Comparison of ENCODE assay signal across 16 cellular contexts in the genomic region with DNA sequence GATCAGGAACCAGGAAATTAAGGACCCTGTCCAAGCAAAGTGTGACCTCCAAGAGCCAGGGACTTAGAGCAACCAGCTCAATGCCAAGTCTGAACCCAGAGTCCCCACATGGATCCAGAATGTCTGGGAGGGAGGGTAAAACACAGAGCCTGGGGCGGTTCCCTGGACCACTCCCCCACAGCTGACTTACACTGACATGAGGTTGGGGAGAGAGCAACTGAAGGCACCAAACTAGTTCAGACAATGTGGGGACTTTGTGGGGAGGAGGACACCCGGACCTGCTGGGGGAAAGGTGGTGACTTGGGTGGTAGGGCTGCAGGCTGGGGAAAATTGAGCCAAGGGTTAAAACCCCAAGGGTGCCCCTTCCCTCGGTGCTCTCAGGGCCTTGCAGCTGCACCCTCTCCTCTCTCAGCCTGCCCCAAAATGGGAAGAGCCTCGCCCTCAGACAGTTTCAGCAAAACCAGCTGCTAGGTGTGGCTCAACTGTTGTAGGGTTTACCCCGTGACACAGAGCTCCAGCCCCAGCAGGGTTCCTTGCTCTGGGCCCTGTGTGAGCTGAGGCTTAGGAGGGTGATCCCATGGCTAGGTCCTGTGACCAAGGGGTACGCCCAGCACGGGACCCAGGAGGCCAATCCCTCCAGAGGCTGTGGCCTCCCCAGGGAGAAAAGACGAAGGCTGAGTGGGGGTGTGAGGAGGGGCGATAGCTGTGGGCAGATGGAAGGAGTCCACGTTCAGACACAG. TPM values are rescaled to one million over a fixed set of nuclear protein-coding genes. Genes with fewer than 3 reads are reported as not detected.
DNase-seq lines count a peak whose midpoint lies in the region; ATAC-seq, FAIRE-seq and TF ChIP-seq lines count a peak whose summit lies in the region.
"Had no signal": no experiment of that assay in that cellular context is flagged by ENCODE, and none has a peak within 500 bp of the region (broad histone marks: within the 10 kb centered on the region; RNA-seq: fewer than 3 reads in every experiment).

No MANE protein-coding gene starts in this region.

- dilution Hi-C loops in keratinocyte (cut with MboI; ENCODE audit: extremely low pct_ligation_motif_present, low sequenced_read_pairs), result no loop called here

- TF ChIP-seq EP300 in suprapubic skin (IDR thresholded peaks at IDR 0.05), result no peak

- 46% methylated on average over 9 of the region's 10 CpGs for WGBS in suprapubic skin

- DNase-seq in HL-60 (ENCODE audit: low read depth in 1 of 2, low spot score in 1 of 2) (peak; percentile 51 to 90), SIG-M5 (lab: John Stamatoyannopoulos, UW) (peak; percentile 43), keratinocyte (ENCODE audit: low read depth, low spot score) (no peak), suprapubic skin (ENCODE audit: low spot score in 2 of 2) (no peak), superior temporal gyrus (ENCODE audit: extremely low spot score) (no peak), germinal center (ENCODE audit: low spot score) (no peak)
- DNase-seq: activated gamma-delta T cell; CD4-positive, alpha-beta T cell; NCI-H1092; stimulated activated CD4-positive, alpha-beta T cell treated with anti-CD3 and anti-CD28 coated beads, Interleukin-15, amount 100 ng/mL, for 24 hours had no signal

- H3K27me3 ChIP-seq in HL-60 (ENCODE audit: insufficient read depth, poor library complexity, severe bottlenecking), result no peaks in the 10 kb centered on the region
- no peaks in the 10 kb centered on the region for H3K27me3 ChIP-seq in keratinocyte (ENCODE audit: control insufficient read depth, extremely low read depth, insufficient read depth, low read length)
- H3K27me3 ChIP-seq in suprapubic skin, result peaks cover 13% of the 10 kb centered on the region

- no peaks in the 10 kb centered on the region for H3K79me2 ChIP-seq in keratinocyte (ENCODE audit: control insufficient read depth, insufficient read depth, low read length)

- TF ChIP-seq POLR2A in suprapubic skin (IDR thresholded peaks at IDR 0.05), result no peak

- peak overlapping the region; percentile 17 for H3K4me2 ChIP-seq in keratinocyte (ENCODE audit: control insufficient read depth, extremely low read depth, insufficient read depth, low read depth, low read length)
- H3K4me2 ChIP-seq: GM23338 had no signal

- no peak for ATAC-seq in HG02973 (IDR thresholded peaks at IDR 0.05; ENCODE audit: unreplicated experiment)
- ATAC-seq: GM23338 had no signal

- H3K4me3 ChIP-seq in HL-60 (replicated peaks; ENCODE audit: insufficient read depth, low read length) (no peak overlapping the region), keratinocyte (ENCODE audit: control insufficient read depth in 2 of 3, extremely low read depth in 1 of 3, insufficient read depth in 2 of 3, low read depth in 1 of 3, low read length in 3 of 3) (no peak overlapping the region), suprapubic skin (no peak overlapping the region)
- H3K4me3 ChIP-seq: GM23338, thoracic aorta had no signal

- FAIRE-seq in keratinocyte (lab: Jason Lieb, UNC), result no peak
- FAIRE-seq: GM12892 had no signal

- peak overlapping the region; percentile 10 for H3K9ac ChIP-seq in keratinocyte (ENCODE audit: control insufficient read depth, extremely low read depth, insufficient read depth, low read length)

- H2AFZ ChIP-seq in keratinocyte (ENCODE audit: control insufficient read depth, low read length), result no peak overlapping the region
- H2AFZ ChIP-seq: GM23338 had no signal

- H3K27ac ChIP-seq in HL-60 (replicated peaks) (peak overlapping the region; percentile 86), keratinocyte (ENCODE audit: control insufficient read depth, insufficient read depth, low read length) (peak overlapping the region; percentile 71), suprapubic skin (peak overlapping the region; percentile 7)
- H3K27ac ChIP-seq: thoracic aorta, VCaP had no signal

- H4K20me1 ChIP-seq in keratinocyte (ENCODE audit: control insufficient read depth, extremely low read depth, insufficient read depth, low read length), result no peaks in the 10 kb centered on the region

- TF ChIP-seq CTCF in HL-60 (IDR thresholded peaks at IDR 0.05; ENCODE audit: insufficient read depth, low read length) (no peak), keratinocyte (optimal IDR thresholded peaks at IDR 0.05 in 1 of 3, IDR thresholded peaks at IDR 0.05 in 1 of 3, conservative IDR thresholded peaks at IDR 0.05 in 1 of 3; ENCODE audit: extremely low read depth in 1 of 3, insufficient read depth in 2 of 3, low read length in 3 of 3) (no peak), suprapubic skin (IDR thresholded peaks at IDR 0.05) (no peak)

- no peaks in the 10 kb centered on the region for H3K9me1 ChIP-seq in keratinocyte (ENCODE audit: control insufficient read depth, extremely low read depth, insufficient read depth, low read length)

- H3K9me3 ChIP-seq in keratinocyte (ENCODE audit: control insufficient read depth, low read depth, low read length) (no peaks in the 10 kb centered on the region), suprapubic skin (no peaks in the 10 kb centered on the region)
- H3K9me3 ChIP-seq: thoracic aorta had no signal

- H3K4me1 ChIP-seq in keratinocyte (ENCODE audit: control insufficient read depth, extremely low read depth, insufficient read depth, low read length) (peaks cover 46% of the 10 kb centered on the region), suprapubic skin (peaks cover 17% of the 10 kb centered on the region)

- H3K36me3 ChIP-seq in keratinocyte (ENCODE audit: control insufficient read depth in 2 of 2, extremely low read depth in 1 of 2, insufficient read depth in 2 of 2, low read length in 2 of 2), result no peaks in the 10 kb centered on the region
- H3K36me3 ChIP-seq in suprapubic skin, result no peaks in the 10 kb centered on the region
- H3K36me3 ChIP-seq: thoracic aorta had no signal

RNA-seq across cellular contexts. Expression of a gene that starts 28.6 kb away (rescaled TPM):
- 0.06 to 0.17 TPM (median 0.13 TPM) in 3 replicates for polyA plus RNA-seq in keratinocyte
- 0.95 TPM for polyA plus RNA-seq in keratinocyte (2011; ENCODE audit: low read depth)
- 0.14 TPM in 1 of 2 replicates, not detected in the other for polyA plus RNA-seq in keratinocyte (2011; cell fraction: cytosol; rRNA removed)
- 0.11 TPM in 1 of 2 replicates, not detected in the other for polyA plus RNA-seq in keratinocyte (2011; cell fraction: nucleus; rRNA removed)
- polyA plus RNA-seq in keratinocyte (2012; ENCODE audit: low replicate concordance), result 1.9 TPM in 1 of 2 replicates, not detected in the other
- polyA minus RNA-seq in keratinocyte, result not detected in 3 replicates
- not detected for polyA minus RNA-seq in keratinocyte (2011; cell fraction: cytosol; rRNA and poly(A)+ RNA removed)
- not detected in 2 replicates for polyA minus RNA-seq in keratinocyte (2011; cell fraction: nucleus; rRNA and poly(A)+ RNA removed)
- 1 to 10 TPM in 3 of 4 donors, under 1 TPM in 1; 0.68 to 9.1 (median 1.3) TPM for total RNA-seq in suprapubic skin
- total RNA-seq: dermis microvascular lymphatic vessel endothelial cell, GM23338 had no signal
- polyA plus RNA-seq: GM23338 had no signal

Comparison
In these comparisons a context has a peak if more than half of its experiments do, and no peak if none do; other contexts are left out.
1. DNase-seq: peak in HL-60 (2 of 2) and SIG-M5 (single experiment); none in keratinocyte (single experiment), suprapubic skin (0 of 2), superior temporal gyrus (single experiment) and germinal center (single experiment).
2. H3K27ac ChIP-seq: peak in every context shown above with its lines; median percentile 86 in HL-60; 71 in keratinocyte; 7 in suprapubic skin.